23 cellular contexts compared by ENCODE assay signal in the genomic region with DNA sequence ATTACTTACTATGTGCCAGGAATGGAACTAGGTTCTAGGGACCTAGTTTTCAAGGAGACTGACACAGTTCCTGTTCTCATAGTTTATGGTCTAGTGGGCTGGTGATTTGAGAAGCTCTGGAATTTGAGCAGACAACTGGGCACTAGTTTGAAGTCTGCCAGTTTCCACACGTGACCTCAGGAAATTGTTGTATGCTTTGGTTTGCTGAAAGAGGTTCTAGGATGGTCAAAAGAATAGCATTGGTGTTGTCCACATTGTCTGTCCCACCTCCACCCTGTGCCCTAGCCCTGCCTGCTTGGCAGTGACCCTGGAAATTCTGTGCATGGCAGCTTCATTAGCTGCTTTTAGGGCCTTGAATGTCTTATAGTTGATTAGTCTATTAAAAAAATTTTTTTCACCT.
A peak's percentile ranks its signal among the peaks of the same experiment; 100 is the strongest.
DNase-seq lines count a peak whose midpoint lies in the region; ATAC-seq and TF ChIP-seq lines count a peak whose summit lies in the region.
"Had no signal": no experiment of that assay in that cellular context is flagged by ENCODE, and none has a peak within 500 bp of the region (broad histone marks: within the 10 kb centered on the region; RNA-seq: fewer than 3 reads in every experiment).

No MANE protein-coding gene starts in this region.

- TF ChIP-seq CTCF in LNCaP clone FGC (IDR thresholded peaks at IDR 0.05; ENCODE audit: control insufficient read depth, extremely low read depth, insufficient read depth) (no peak), tibial artery (IDR thresholded peaks at IDR 0.05) (no peak)

- no peaks in the 10 kb centered on the region for H3K27me3 ChIP-seq in tibial artery

- intact Hi-C loops in tibial artery (cut with DNase I; ENCODE audit: low total_unique reads), result no loop called here

- DNase-seq in GM03348 (ENCODE audit: low spot score), result peak; percentile 11
- peak; percentile 17 for DNase-seq in LNCaP clone FGC (ENCODE audit: low read depth)
- DNase-seq in kidney tubule cell (ENCODE audit: low spot score), result peak; percentile 76
- peak; percentile 17 for DNase-seq in retina
- no peak for DNase-seq in NCI-H69 (lab: John Stamatoyannopoulos, UW)
- DNase-seq in stimulated activated naive CD4-positive, alpha-beta T cell (lab: John Stamatoyannopoulos, UW), result no peak
- no peak for DNase-seq in tibial artery
- DNase-seq: GM23248, H7, Kasumi-1, MM.1S, NCI-H1048, NCI-H1417 treated with DMSO at 0.1 percent for 48 hours, NCI-H1694 treated with DMSO at 0.1 percent for 48 hours, NCI-H2081, NCI-H2227 treated with DMSO at 0.1 percent for 48 hours, NCI-H526 treated with DMSO at 0.1 percent for 48 hours, RPMI8226, SHP77 treated with DMSO at 0.1 percent for 48 hours had no signal

- H3K4me1 ChIP-seq in tibial artery, result peaks cover 0 to 22% (median 4%) of the 10 kb centered on the region in 4 donors

- no peak overlapping the region for H3K27ac ChIP-seq in tibial artery
- H3K27ac ChIP-seq: GM23248, SK-N-MC had no signal

- no peak for ATAC-seq in GM19397 (IDR thresholded peaks at IDR 0.05; ENCODE audit: unreplicated experiment)
- ATAC-seq: HepG2, K562 had no signal

- no peaks in the 10 kb centered on the region for H3K9me3 ChIP-seq in tibial artery

- H3K4me3 ChIP-seq in LNCaP clone FGC (ENCODE audit: low read depth, low read length) (no peak overlapping the region), tibial artery (no peak overlapping the region)
- H3K4me3 ChIP-seq: GM23248, K562, SK-N-MC had no signal

- peaks cover 0 to 7% (median 5%) of the 10 kb centered on the region in 3 donors for H3K36me3 ChIP-seq in tibial artery

Comparison
In these comparisons a context has a peak if more than half of its experiments do, and no peak if none do; other contexts are left out.
1. DNase-seq: peak in GM03348 (single experiment), LNCaP clone FGC (single experiment), kidney tubule cell (single experiment) and retina (single experiment); none in NCI-H69 (single experiment), stimulated activated naive CD4-positive, alpha-beta T cell (0 of 6) and tibial artery (0 of 2).